16 cellular contexts compared by ENCODE assay signal in genomic region chr5:39783756-39784421, GRCh38.
DNase-seq lines count a peak whose midpoint lies in the region; ATAC-seq and TF ChIP-seq lines count a peak whose summit lies in the region.
"Had no signal": no experiment of that assay in that cellular context is flagged by ENCODE, and none has a peak within 500 bp of the region (broad histone marks: within the 10 kb centered on the region; RNA-seq: fewer than 3 reads in every experiment).

No MANE protein-coding gene starts in this region.

- H3K36me3 Mint-ChIP-seq in activated CD4-positive, alpha-beta T cell treated with anti-CD3 and anti-CD28 coated beads for 36 hours (ENCODE audit: low read depth) = no peaks in the 10 kb centered on the region
- H3K36me3 Mint-ChIP-seq in stimulated activated effector memory CD8-positive, alpha-beta T cell treated with anti-CD3 and anti-CD28 coated beads, Interleukin-12 subunit alpha, Interleukin-12 subunit beta, amount 100 ng/mL, for 72 hours = no peaks in the 10 kb centered on the region
- H3K36me3 Mint-ChIP-seq in effector memory CD8-positive, alpha-beta T cell (ENCODE audit: insufficient read depth) = no peaks in the 10 kb centered on the region

- H3K4me3 ChIP-seq in astrocyte of the spinal cord (ENCODE audit: low read depth, low read length) (no peak overlapping the region), adrenal gland (no peak overlapping the region)
- H3K4me3 ChIP-seq: lung, smooth muscle cell had no signal

- no peaks in the 10 kb centered on the region for H3K4me1 ChIP-seq in adrenal gland (replicated peaks in 1 of 2)

- no peaks in the 10 kb centered on the region for H3K27me3 ChIP-seq in adrenal gland

- 42 to 54% (median 47%) methylated on average over 3 of the region's 3 CpGs for WGBS in adrenal gland, 4 donors

- no peak for DNase-seq in activated CD4-positive, alpha-beta T cell treated with anti-CD3 and anti-CD28 coated beads for 36 hours
- no peak for DNase-seq in activated CD4-positive, alpha-beta T cell treated with anti-CD3 and anti-CD28 coated beads for 4 hours
- DNase-seq in astrocyte of the spinal cord (ENCODE audit: low read depth, low spot score) (peak; percentile 15), adrenal gland (no peak)
- no peak for DNase-seq in stimulated activated effector memory CD8-positive, alpha-beta T cell treated with anti-CD3 and anti-CD28 coated beads, Interleukin-12 subunit alpha, Interleukin-12 subunit beta, amount 100 ng/mL, for 72 hours (ENCODE audit: low spot score in 2 of 2)
- no peak for DNase-seq in effector memory CD8-positive, alpha-beta T cell
- no peak for DNase-seq in stimulated activated CD4-positive, alpha-beta T cell treated with anti-CD3 and anti-CD28 coated beads, Interleukin-4, amount 100 ng/mL, for 24 hours
- DNase-seq: 8988T; activated CD4-positive, alpha-beta T cell treated with anti-CD3 and anti-CD28 coated beads, Interleukin-2, amount 50 U/mL, for 48 hours; anterior cingulate cortex; cortex of kidney; NCI-H2081 had no signal

- no peak overlapping the region for H3K4me3 Mint-ChIP-seq in activated CD4-positive, alpha-beta T cell treated with anti-CD3 and anti-CD28 coated beads for 36 hours
- no peak overlapping the region for H3K4me3 Mint-ChIP-seq in stimulated activated effector memory CD8-positive, alpha-beta T cell treated with anti-CD3 and anti-CD28 coated beads, Interleukin-12 subunit alpha, Interleukin-12 subunit beta, amount 100 ng/mL, for 72 hours
- H3K4me3 Mint-ChIP-seq in effector memory CD8-positive, alpha-beta T cell = no peak overlapping the region

- in situ Hi-C loops in astrocyte of the spinal cord (cut with HindIII; ENCODE audit: low sequenced_read_pairs) = no loop called here

- CTCF ChIA-PET in activated CD4-positive, alpha-beta T cell treated with anti-CD3 and anti-CD28 coated beads for 36 hours (lab: Charles Lee) = no interaction called here

- TF ChIP-seq CTCF in astrocyte of the spinal cord (IDR thresholded peaks at IDR 0.05; ENCODE audit: low read depth, low read length) = no peak
- no peak for TF ChIP-seq CTCF in adrenal gland (IDR thresholded peaks at IDR 0.05)

- no peak overlapping the region for H3K27ac ChIP-seq in adrenal gland
- H3K27ac ChIP-seq: HL-60 had no signal

- intact Hi-C loops in activated CD4-positive, alpha-beta T cell treated with anti-CD3 and anti-CD28 coated beads for 36 hours (cut with DNase I, micrococcal nuclease) = no loop called here
- intact Hi-C loops in adrenal gland (cut with DNase I) = no loop called here

- peak; percentile 26 for ATAC-seq in activated CD4-positive, alpha-beta T cell treated with anti-CD3 and anti-CD28 coated beads for 36 hours
- ATAC-seq in HG03432 (IDR thresholded peaks at IDR 0.05; ENCODE audit: unreplicated experiment) = peak; percentile 67
- peak; percentile 56 for ATAC-seq in stimulated activated effector memory CD8-positive, alpha-beta T cell treated with anti-CD3 and anti-CD28 coated beads, Interleukin-12 subunit alpha, Interleukin-12 subunit beta, amount 100 ng/mL, for 72 hours
- no peak for ATAC-seq in effector memory CD8-positive, alpha-beta T cell (replicated peaks)

- peaks cover 13% of the 10 kb centered on the region for H3K27me3 Mint-ChIP-seq in activated CD4-positive, alpha-beta T cell treated with anti-CD3 and anti-CD28 coated beads for 36 hours
- H3K27me3 Mint-ChIP-seq in effector memory CD8-positive, alpha-beta T cell = peaks cover 18 to 27% of the 10 kb centered on the region in 2 donors

- H3K9me3 Mint-ChIP-seq in activated CD4-positive, alpha-beta T cell treated with anti-CD3 and anti-CD28 coated beads for 36 hours (ENCODE audit: low read depth) = peaks cover 5% of the 10 kb centered on the region
- no peaks in the 10 kb centered on the region for H3K9me3 Mint-ChIP-seq in stimulated activated effector memory CD8-positive, alpha-beta T cell treated with anti-CD3 and anti-CD28 coated beads, Interleukin-12 subunit alpha, Interleukin-12 subunit beta, amount 100 ng/mL, for 72 hours
- H3K9me3 Mint-ChIP-seq in effector memory CD8-positive, alpha-beta T cell = peaks cover 7 to 8% of the 10 kb centered on the region in 2 donors

- peaks cover 4% of the 10 kb centered on the region for H3K4me1 Mint-ChIP-seq in activated CD4-positive, alpha-beta T cell treated with anti-CD3 and anti-CD28 coated beads for 36 hours
- H3K4me1 Mint-ChIP-seq in stimulated activated effector memory CD8-positive, alpha-beta T cell treated with anti-CD3 and anti-CD28 coated beads, Interleukin-12 subunit alpha, Interleukin-12 subunit beta, amount 100 ng/mL, for 72 hours = no peaks in the 10 kb centered on the region
- no peaks in the 10 kb centered on the region for H3K4me1 Mint-ChIP-seq in effector memory CD8-positive, alpha-beta T cell (ENCODE audit: low read depth in 2 of 2)

- TF ChIP-seq POLR2A in adrenal gland (IDR thresholded peaks at IDR 0.05) = no peak

- no peak overlapping the region for H3K27ac Mint-ChIP-seq in activated CD4-positive, alpha-beta T cell treated with anti-CD3 and anti-CD28 coated beads for 36 hours
- no peak overlapping the region for H3K27ac Mint-ChIP-seq in stimulated activated effector memory CD8-positive, alpha-beta T cell treated with anti-CD3 and anti-CD28 coated beads, Interleukin-12 subunit alpha, Interleukin-12 subunit beta, amount 100 ng/mL, for 72 hours
- H3K27ac Mint-ChIP-seq in effector memory CD8-positive, alpha-beta T cell = no peak overlapping the region

- POLR2A ChIA-PET in activated CD4-positive, alpha-beta T cell treated with anti-CD3 and anti-CD28 coated beads for 36 hours (lab: Charles Lee) = no interaction called here

- no peaks in the 10 kb centered on the region for H3K9me3 ChIP-seq in adrenal gland (replicated peaks in 1 of 3)

- H3K36me3 ChIP-seq in adrenal gland (replicated peaks in 1 of 2) = no peaks in the 10 kb centered on the region
